1 cellular context compared by ENCODE assay signal in the genomic region with DNA sequence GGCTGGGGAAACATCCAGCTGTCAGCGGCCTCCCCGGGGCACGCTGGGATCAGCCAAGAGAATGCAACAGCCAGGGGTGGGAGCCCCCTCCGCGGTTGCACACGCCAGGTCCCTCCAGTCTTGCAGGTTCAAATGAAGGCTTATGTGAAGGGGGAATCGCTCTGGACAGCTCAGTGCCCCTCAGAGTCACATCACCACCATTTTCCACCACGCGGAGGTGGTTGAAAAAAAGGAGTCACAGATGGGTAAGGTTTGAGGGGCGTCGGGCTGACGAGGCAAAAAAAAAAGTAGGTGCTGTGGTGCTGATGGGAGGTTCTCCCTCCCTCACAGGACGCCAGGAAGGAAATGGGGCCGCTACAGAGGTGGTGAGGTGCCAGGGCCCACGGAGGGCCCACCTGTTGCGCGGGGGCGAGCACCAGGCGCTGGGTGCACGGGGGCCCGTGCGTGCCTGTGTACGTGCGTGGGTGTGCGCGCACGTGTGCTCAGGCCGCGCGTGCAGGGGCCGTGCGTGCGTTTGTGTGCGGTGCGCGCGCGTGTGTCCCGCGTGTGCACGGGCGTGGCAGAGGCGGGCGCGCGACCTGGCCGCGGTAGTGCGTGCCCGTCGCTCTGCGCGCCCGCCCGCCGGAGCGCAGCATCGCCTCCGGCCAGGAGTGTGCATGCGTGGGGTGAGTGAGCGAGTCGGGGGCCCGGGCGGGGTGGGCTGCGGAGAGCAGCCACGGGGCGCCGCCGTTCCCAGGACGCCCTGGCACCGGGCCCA.
TF ChIP-seq lines count a peak whose summit lies in the region.

No MANE protein-coding gene starts in this region.

TF ChIP-seq in A549, 52 proteins besides CTCF, POLR2A, EP300 and RAD21 (continued from another document):
- TF ChIP-seq, protein P1, sequence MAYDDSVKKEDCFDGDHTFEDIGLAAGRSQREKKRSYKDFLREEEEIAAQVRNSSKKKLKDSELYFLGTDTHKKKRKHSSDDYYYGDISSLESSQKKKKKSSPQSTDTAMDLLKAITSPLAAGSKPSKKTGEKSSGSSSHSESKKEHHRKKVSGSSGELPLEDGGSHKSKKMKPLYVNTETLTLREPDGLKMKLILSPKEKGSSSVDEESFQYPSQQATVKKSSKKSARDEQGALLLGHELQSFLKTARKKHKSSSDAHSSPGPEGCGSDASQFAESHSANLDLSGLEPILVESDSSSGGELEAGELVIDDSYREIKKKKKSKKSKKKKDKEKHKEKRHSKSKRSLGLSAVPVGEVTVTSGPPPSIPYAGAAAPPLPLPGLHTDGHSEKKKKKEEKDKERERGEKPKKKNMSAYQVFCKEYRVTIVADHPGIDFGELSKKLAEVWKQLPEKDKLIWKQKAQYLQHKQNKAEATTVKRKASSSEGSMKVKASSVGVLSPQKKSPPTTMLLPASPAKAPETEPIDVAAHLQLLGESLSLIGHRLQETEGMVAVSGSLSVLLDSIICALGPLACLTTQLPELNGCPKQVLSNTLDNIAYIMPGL (CRISPR knock-in tag; IDR thresholded peaks at IDR 0.05; ENCODE audit: borderline replicate concordance) = no peak
- TF ChIP-seq KDM1A (IDR thresholded peaks at IDR 0.05; ENCODE audit: low read depth) = no peak
- TF ChIP-seq RARB (CRISPR knock-in tag; IDR thresholded peaks at IDR 0.05) = no peak
- TF ChIP-seq NR3C1 (IDR thresholded peaks at IDR 0.05) = no peak
- TF ChIP-seq HEYL (CRISPR knock-in tag; IDR thresholded peaks at IDR 0.05) = no peak
